8 cellular contexts compared by ENCODE assay signal in the genomic region with DNA sequence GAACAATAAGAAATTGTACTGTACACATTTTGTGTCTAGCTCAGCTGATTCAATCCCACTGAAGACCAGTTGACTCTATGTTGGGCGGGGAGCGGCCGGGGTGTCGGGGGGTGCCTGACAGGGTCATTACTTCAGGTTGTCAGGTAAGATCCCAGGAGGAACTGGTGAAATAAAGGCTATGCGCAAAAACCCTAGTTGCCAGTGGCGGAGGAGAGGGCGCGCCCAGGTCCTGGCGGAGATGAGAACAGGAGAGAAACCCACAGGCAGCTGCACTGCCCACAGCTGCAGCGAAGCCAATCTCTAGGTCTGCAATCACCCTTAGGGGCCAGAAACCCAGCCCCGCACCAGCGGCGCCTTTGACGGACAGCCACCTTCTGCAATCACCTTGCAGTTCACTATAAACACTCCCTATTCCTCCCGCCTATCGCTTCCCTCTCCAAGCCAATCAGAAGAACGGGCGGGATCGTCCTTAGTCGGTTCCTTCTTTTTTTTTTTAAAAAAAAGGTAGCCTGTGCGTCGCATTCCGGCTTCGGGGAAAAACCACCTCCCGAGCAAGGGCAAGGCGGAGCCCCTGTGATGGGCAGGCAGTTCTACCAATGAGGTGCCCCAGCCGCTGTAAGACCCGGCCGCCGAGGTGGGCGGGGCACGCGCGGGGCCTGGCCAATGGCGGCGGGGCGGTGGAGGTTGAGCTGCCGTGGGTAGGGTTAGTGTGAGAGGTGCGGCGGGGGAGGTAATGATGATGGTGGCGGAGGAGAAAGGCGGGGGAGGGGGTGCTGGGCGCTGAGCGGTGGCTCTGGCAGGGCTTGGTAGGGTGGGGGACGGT. TPM values are rescaled to one million over a fixed set of nuclear protein-coding genes. Genes with fewer than 3 reads are reported as not detected.
A peak's percentile ranks its signal among the peaks of the same experiment; 100 is the strongest.
DNase-seq lines count a peak whose midpoint lies in the region; ATAC-seq and TF ChIP-seq lines count a peak whose summit lies in the region.

A gene (plus strand): TSS at position 707 of the 823 bp plus-strand sequence. CDS start 1,479 bp downstream, outside the sequence.

- H2AFZ ChIP-seq in smooth muscle cell (ENCODE audit: low read depth) = peak within 1 kb of the TSS; percentile 94

- intact Hi-C loops in activated B cell treated with CpG ODN at 0.5 μM for 24 hours (cut with micrococcal nuclease) = loop anchor here (1.0 to 10.0 kb wide), 12 partner anchors 44 to 1823 kb away; a partner anchor contains a TSS

- peak within 1 kb of the TSS; percentile 93 for H3K4me2 ChIP-seq in smooth muscle cell

- peak within 1 kb of the TSS; percentile 88 for H3K4me3 ChIP-seq in smooth muscle cell

- peaks cover 34% of the 10 kb centered on the region for H3K4me1 Mint-ChIP-seq in activated B cell treated with CpG ODN at 0.5 μM for 24 hours

- ATAC-seq in HG03196 (IDR thresholded peaks at IDR 0.05; ENCODE audit: unreplicated experiment) (peak; percentile 96), activated B cell treated with CpG ODN at 0.5 μM for 24 hours (ENCODE audit: low read depth) (peak; percentile 93)

- peaks cover 5% of the 10 kb centered on the region for H4K20me1 ChIP-seq in smooth muscle cell (ENCODE audit: low read depth)

- POLR2A ChIA-PET in activated B cell treated with CpG ODN at 0.5 μM for 24 hours (lab: Charles Lee) = interaction anchor here (0.6 to 1.8 kb wide), 7 partner anchors 9 to 1167 kb away, joined by 3 to 8 read pairs (median 4); a partner anchor contains a TSS

- H3K27ac ChIP-seq in caudate nucleus (ENCODE audit: low read depth, low read length) = peak within 1 kb of the TSS; percentile 81
- peak within 1 kb of the TSS; percentile 46 for H3K27ac ChIP-seq in smooth muscle cell (ENCODE audit: low read depth)

- no peak for TF ChIP-seq CTCF in activated B cell treated with CpG ODN at 0.5 μM for 24 hours (IDR thresholded peaks at IDR 0.05)
- no peak for TF ChIP-seq CTCF in smooth muscle cell (IDR thresholded peaks at IDR 0.05; ENCODE audit: borderline replicate concordance, insufficient read depth, poor library complexity, severe bottlenecking)

- no peaks in the 10 kb centered on the region for H3K9me3 Mint-ChIP-seq in activated B cell treated with CpG ODN at 0.5 μM for 24 hours

- no peaks in the 10 kb centered on the region for H3K9me3 ChIP-seq in smooth muscle cell (replicated peaks; ENCODE audit: low read depth)

- CTCF ChIA-PET in activated B cell treated with CpG ODN at 0.5 μM for 24 hours (lab: Charles Lee) = no interaction called here

- peaks cover 33% of the 10 kb centered on the region for H3K4me1 ChIP-seq in smooth muscle cell (ENCODE audit: low read depth)

- peak; percentile 100 for DNase-seq in AG08395 (ENCODE audit: low spot score)
- DNase-seq in NCI-H345 (lab: John Stamatoyannopoulos, UW) = peak; percentile 99
- DNase-seq in activated B cell treated with CpG ODN at 0.5 μM for 24 hours = peak; percentile 98
- DNase-seq in caudate nucleus (lab: John Stamatoyannopoulos, UW) = peak; percentile 68 to 100 (median 97)
- peak; percentile 99 for DNase-seq in iPS-NIHi7 (ENCODE audit: extremely low spot score)
- DNase-seq in smooth muscle cell (lab: John Stamatoyannopoulos, UW; ENCODE audit: unreplicated experiment) = peak; percentile 93

- peak; percentile 78 for TF ChIP-seq POLR2A in GM18951 (IDR thresholded peaks at IDR 0.05; ENCODE audit: extremely low read depth, insufficient read depth, insufficient read length)

- H3K27me3 Mint-ChIP-seq in activated B cell treated with CpG ODN at 0.5 μM for 24 hours = no peaks in the 10 kb centered on the region

- peaks cover 5% of the 10 kb centered on the region for H3F3A ChIP-seq in smooth muscle cell (ENCODE audit: low read depth)

- no peaks in the 10 kb centered on the region for H3K27me3 ChIP-seq in smooth muscle cell (ENCODE audit: low read depth)

- peak within 1 kb of the TSS; percentile 95 for H3K4me3 Mint-ChIP-seq in activated B cell treated with CpG ODN at 0.5 μM for 24 hours

- H3K27ac Mint-ChIP-seq in activated B cell treated with CpG ODN at 0.5 μM for 24 hours = peak within 1 kb of the TSS; percentile 78

- under 1% methylated on average over 45 of the region's 45 CpGs for WGBS in smooth muscle cell (ENCODE audit: low lambda C conversion rate)

- in situ Hi-C loops in GM18951 (cut with MboI; ENCODE audit: low sequenced_read_pairs, unreplicated experiment) = loop anchor here (10.0 kb wide), 1 partner anchor 240 kb away; no protein-coding TSS in a partner anchor

- no peaks in the 10 kb centered on the region for H3K36me3 ChIP-seq in smooth muscle cell (ENCODE audit: low read depth)

- peaks cover 8% of the 10 kb centered on the region for H3K36me3 Mint-ChIP-seq in activated B cell treated with CpG ODN at 0.5 μM for 24 hours (ENCODE audit: low read depth)

- H3K9ac ChIP-seq in smooth muscle cell (ENCODE audit: low read depth) = peak within 1 kb of the TSS; percentile 52

- H3K79me2 ChIP-seq in smooth muscle cell (ENCODE audit: low read depth) = peaks cover 42% of the 10 kb centered on the region

RNA-seq across cellular contexts. Expression of the gene that starts here (rescaled TPM):
- total RNA-seq in activated B cell treated with CpG ODN at 0.5 μM for 24 hours = 24.0 and 25.0 TPM in 2 replicates
- total RNA-seq in smooth muscle cell = 45.9 and 55.7 TPM in 2 replicates
- polyA plus RNA-seq in smooth muscle cell = 9.3 and 13.1 TPM in 2 replicates

Comparison
In these comparisons a context has a peak if more than half of its experiments do, and no peak if none do; other contexts are left out.
1. Peak in every context shown above with its lines: DNase-seq, ATAC-seq, H3K4me3 ChIP-seq and H3K27ac ChIP-seq.